Comparison of ENCODE assay signal across 32 cellular contexts in the genomic region with DNA sequence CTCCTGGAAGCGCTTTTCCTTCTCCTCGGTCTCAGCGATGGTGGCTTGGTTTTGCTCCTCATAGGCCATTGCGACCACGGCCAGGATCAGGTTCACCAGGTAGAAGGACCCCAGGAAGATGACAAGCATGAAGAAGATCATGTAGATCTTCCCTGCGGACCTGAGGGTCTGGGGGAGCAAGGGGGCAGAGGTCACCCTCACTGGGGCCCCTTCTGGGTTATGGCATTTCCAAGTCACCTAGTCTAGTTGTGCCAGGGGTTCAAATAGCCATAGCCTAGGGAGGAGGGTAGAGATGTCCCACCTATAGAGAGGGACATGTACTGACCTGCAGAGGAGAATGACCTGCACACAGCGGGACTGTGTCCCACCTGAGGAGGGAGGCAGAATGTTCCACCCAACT. TPM values are rescaled to one million over a fixed set of nuclear protein-coding genes. Genes with fewer than 3 reads are reported as not detected.
"Had no signal": no experiment of that assay in that cellular context is flagged by ENCODE, and none has a peak within 500 bp of the region (broad histone marks: within the 10 kb centered on the region; RNA-seq: fewer than 3 reads in every experiment).

No MANE protein-coding gene starts in this region.

- H3K9me3 ChIP-seq: adrenal gland, body of pancreas, breast epithelium had no signal

- H3K4me3 ChIP-seq: adrenal gland, body of pancreas, breast epithelium had no signal

- DNase-seq: activated B cell treated with CpG ODN at 0.5 μM for 24 hours; activated CD4-positive, alpha-beta memory T cell treated with anti-CD3 and anti-CD28 coated beads for 36 hours; activated CD4-positive, alpha-beta T cell treated with anti-CD3 and anti-CD28 coated beads for 4 hours; activated CD4-positive, alpha-beta T cell treated with anti-CD3 and anti-CD28 coated beads, Interleukin-2, amount 10 ng/mL, durations not matched to agents 24 days and 14 days; activated CD4-positive, alpha-beta T cell treated with anti-CD3 and anti-CD28 coated beads, Interleukin-2, amount 50 U/mL, for 1 hour; activated CD4-positive, alpha-beta T cell treated with anti-CD3 and anti-CD28 coated beads, Interleukin-2, amount 50 U/mL, for 4 hours; activated CD4-positive, CD25-positive, alpha-beta regulatory T cell treated with anti-CD3 and anti-CD28 coated beads, Interleukin-2, amount 50 U/mL, for 72 hours; activated CD8-positive, alpha-beta memory T cell treated with anti-CD3 and anti-CD28 coated beads, Interleukin-2, amount 50 U/mL, for 4 hours; activated CD8-positive, alpha-beta T cell treated with anti-CD3 and anti-CD28 coated beads for 36 hours; activated gamma-delta T cell treated with Interleukin-2 at 50 U/mL for 16 hours; activated naive CD4-positive, alpha-beta T cell; activated naive CD4-positive, alpha-beta T cell treated with anti-CD3 and anti-CD28 coated beads for 36 hours; activated naive CD4-positive, alpha-beta T cell treated with anti-CD3 and anti-CD28 coated beads, Interleukin-2, amount 50 U/mL, for 16 hours; activated T-cell treated with anti-CD3 and anti-CD28 coated beads for 4 hours; activated T-cell treated with anti-CD3 and anti-CD28 coated beads, Interleukin-2, amount 50 U/mL, for 1 hour; activated T-cell treated with anti-CD3 and anti-CD28 coated beads, Interleukin-2, amount 50 U/mL, for 4 hours; activated T-cell treated with anti-CD3 and anti-CD28 coated beads, Interleukin-2, amount 50 U/mL, for 72 hours; adrenal gland; amniotic stem cell; body of pancreas; brain microvascular endothelial cell; caudate nucleus; cerebellar nuclear complex; T-cell; T-helper 2 cell; T-helper 9 cell had no signal

- H3K27ac ChIP-seq: adrenal gland, body of pancreas, brain microvascular endothelial cell, breast epithelium, VCaP had no signal

- H3K27me3 ChIP-seq: adrenal gland, body of pancreas, brain microvascular endothelial cell, breast epithelium had no signal

- H3K4me1 ChIP-seq: adrenal gland, body of pancreas, breast epithelium had no signal

- ATAC-seq: activated CD8-positive, alpha-beta T cell treated with anti-CD3 and anti-CD28 coated beads for 36 hours; activated naive CD4-positive, alpha-beta T cell treated with anti-CD3 and anti-CD28 coated beads, Interleukin-2, amount 50 U/mL, for 72 hours; activated T-cell treated with anti-CD3 and anti-CD28 coated beads, Interleukin-2, amount 50 U/mL, for 4 hours; activated T-cell treated with anti-CD3 and anti-CD28 coated beads, Interleukin-2, amount 50 U/mL, for 72 hours; activated T-helper 17 cell treated with anti-CD3 and anti-CD28 coated beads, Interleukin-2, amount 50 U/mL, for 72 hours; body of pancreas; T-cell had no signal

- H3K36me3 ChIP-seq: adrenal gland, brain microvascular endothelial cell, breast epithelium had no signal

RNA-seq across cellular contexts. Expression of a gene that starts 43.5 kb away (rescaled TPM):
- total RNA-seq: activated B cell treated with CpG ODN at 0.5 μM for 24 hours; activated CD4-positive, alpha-beta T cell treated with anti-CD3 and anti-CD28 coated beads, Interleukin-2, amount 10 ng/mL, durations not matched to agents 24 days and 14 days; activated T-cell treated with anti-CD3 and anti-CD28 coated beads, Interleukin-2, amount 50 U/mL, for 4 hours; activated T-helper 1 cell treated with anti-CD3 and anti-CD28 coated beads, Interleukin-12 subunit alpha, Interleukin-12 subunit beta, Interleukin-2, Interleukin-4 antibody, amounts not matched to agents 30 ng/mL and 10 ng/mL and 1 ng/mL, durations not matched to agents 14 hours and 24 hours and 36 hours; T-helper 1 cell treated with Interleukin-12 subunit alpha and Interleukin-12 subunit beta and Interleukin-4 antibody, amounts not matched to agents 30 ng/mL and 1 ng/mL, for 36 hours had no signal
